ENCODE assay signal across 19 cellular contexts in the genomic region with DNA sequence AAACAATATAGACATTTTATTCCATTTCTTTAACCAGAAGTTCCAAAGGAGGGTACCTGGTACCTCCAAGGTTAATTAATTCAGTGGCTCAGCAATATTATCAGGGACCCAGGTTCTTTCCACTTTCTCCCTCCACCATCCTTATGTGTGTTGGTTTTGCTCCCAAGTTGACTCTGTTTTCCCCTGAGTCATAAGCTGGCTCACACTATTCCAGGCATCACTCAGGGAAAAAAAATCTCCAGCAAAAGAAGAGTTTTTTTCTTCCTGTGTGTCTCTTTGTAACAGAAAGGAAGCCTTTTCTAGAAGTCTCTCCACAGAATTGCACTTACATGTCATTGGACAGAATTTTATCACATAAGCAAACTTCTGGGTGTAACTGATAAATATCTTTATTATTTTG. TPM values are rescaled to one million over a fixed set of nuclear protein-coding genes. Genes with fewer than 3 reads are reported as not detected.
DNase-seq lines count a peak whose midpoint lies in the region; ATAC-seq, FAIRE-seq and TF ChIP-seq lines count a peak whose summit lies in the region.
"Had no signal": no experiment of that assay in that cellular context is flagged by ENCODE, and none has a peak within 500 bp of the region (broad histone marks: within the 10 kb centered on the region; RNA-seq: fewer than 3 reads in every experiment).

No MANE protein-coding gene starts in this region.

- peaks cover 14% of the 10 kb centered on the region for H3K27me3 ChIP-seq in bronchial epithelial cell (ENCODE audit: control insufficient read depth, insufficient read depth, low read length)
- H3K27me3 ChIP-seq: right atrium auricular region, vagina had no signal

- FAIRE-seq in bronchial epithelial cell (lab: Jason Lieb, UNC), result no peak
- FAIRE-seq: GM18507 had no signal

- DNase-seq in EH (ENCODE audit: low read depth), result peak; percentile 46
- peak; percentile 43 for DNase-seq in NCI-H226
- DNase-seq in bronchial epithelial cell (ENCODE audit: low read depth), result peak; percentile 53
- peak; percentile 40 for DNase-seq in kidney tubule cell (ENCODE audit: low spot score)
- DNase-seq in NCI-H2171 (lab: John Stamatoyannopoulos, UW), result no peak
- no peak for DNase-seq in NOMO-1 (lab: John Stamatoyannopoulos, UW; ENCODE audit: unreplicated experiment in 2 of 2)
- DNase-seq: activated CD4-positive, alpha-beta T cell treated with anti-CD3 and anti-CD28 coated beads for 1 hour; activated naive CD8-positive, alpha-beta T cell treated with anti-CD3 and anti-CD28 coated beads for 36 hours; CD8-positive, alpha-beta T cell; DMS79 treated with DMSO at 0.1 percent for 48 hours; GOT3; MM.1S had no signal

- TF ChIP-seq CTCF in bronchial epithelial cell (IDR thresholded peaks at IDR 0.05; ENCODE audit: insufficient read depth, low read length, severe bottlenecking), result no peak

- H3K36me3 ChIP-seq in bronchial epithelial cell (ENCODE audit: control insufficient read depth, insufficient read depth, low read length), result no peaks in the 10 kb centered on the region
- H3K36me3 ChIP-seq: right atrium auricular region, vagina had no signal

- no peak for ATAC-seq in HG03045 (IDR thresholded peaks at IDR 0.05; ENCODE audit: unreplicated experiment)
- ATAC-seq in activated CD4-positive, CD25-positive, alpha-beta regulatory T cell treated with anti-CD3 and anti-CD28 coated beads, Interleukin-2, amount 50 U/mL, for 24 hours, result no peak
- ATAC-seq: CD8-positive, alpha-beta T cell; Panc1 had no signal

- H3K4me3 ChIP-seq in bronchial epithelial cell (ENCODE audit: low read depth, low read length), result no peak overlapping the region
- H3K4me3 ChIP-seq: right atrium auricular region, SK-N-MC, vagina had no signal

RNA-seq across cellular contexts. Expression of a gene that starts 31.2 kb away (rescaled TPM):
- 3.9 and 6.5 TPM in 2 replicates for total RNA-seq in bronchial epithelial cell

Comparison
In these comparisons a context has a peak if more than half of its experiments do, and no peak if none do; other contexts are left out.
1. DNase-seq: peak in EH (single experiment), NCI-H226 (single experiment), bronchial epithelial cell (single experiment) and kidney tubule cell (single experiment); none in NCI-H2171 (single experiment) and NOMO-1 (0 of 2).